ENCODE assay signal across 23 cellular contexts in genomic region chr2:129791651-129792050, GRCh38.
"Had no signal": no experiment of that assay in that cellular context is flagged by ENCODE, and none has a peak within 500 bp of the region (broad histone marks: within the 10 kb centered on the region; RNA-seq: fewer than 3 reads in every experiment).

No MANE protein-coding gene starts in this region.

- H3K9ac ChIP-seq: parathyroid adenoma had no signal

- H3K36me3 ChIP-seq: left lung, lower lobe of right lung, right lobe of liver, stomach, thyroid gland, transverse colon, upper lobe of left lung, vagina had no signal

- H3K36me3 Mint-ChIP-seq: natural killer cell; stimulated activated naive B cell treated with anti-CD40 and anti-IgM and Interleukin-4, amounts not matched to agents 10 μg/mL and 1 μg/mL and 100 μg/mL, for 72 hours had no signal

- H3K4me1 Mint-ChIP-seq: naive B cell; natural killer cell; stimulated activated naive B cell treated with anti-CD40 and anti-IgM and Interleukin-4, amounts not matched to agents 10 μg/mL and 1 μg/mL and 100 μg/mL, for 72 hours had no signal

- H2AFZ ChIP-seq: parathyroid adenoma had no signal

- H3K27ac ChIP-seq: left lung, lower lobe of right lung, parathyroid adenoma, psoas muscle, right lobe of liver, stomach, testis, thyroid gland, transverse colon, upper lobe of left lung, vagina had no signal

- H3K4me3 Mint-ChIP-seq: naive B cell; natural killer cell; stimulated activated naive B cell treated with anti-CD40 and anti-IgM and Interleukin-4, amounts not matched to agents 10 μg/mL and 1 μg/mL and 100 μg/mL, for 72 hours had no signal

- H3K27me3 ChIP-seq: left lung, right lobe of liver, stomach, testis, thyroid gland, transverse colon, upper lobe of left lung, vagina had no signal

- H3K4me1 ChIP-seq: left lung, lower lobe of right lung, parathyroid adenoma, psoas muscle, right lobe of liver, stomach, testis, transverse colon, upper lobe of left lung, vagina had no signal

- H3K9me3 ChIP-seq: left lung, lower lobe of right lung, psoas muscle, right lobe of liver, stomach, testis, thyroid gland, transverse colon, upper lobe of left lung, vagina had no signal

- H3K4me3 ChIP-seq: left lung, lower lobe of right lung, psoas muscle, right lobe of liver, smooth muscle cell, stomach, testis, thyroid gland, transverse colon, upper lobe of left lung, vagina had no signal

- H3K79me2 ChIP-seq: parathyroid adenoma had no signal

- H3K27me3 Mint-ChIP-seq: stimulated activated naive B cell treated with anti-CD40 and anti-IgM and Interleukin-4, amounts not matched to agents 10 μg/mL and 1 μg/mL and 100 μg/mL, for 72 hours had no signal

- H3K4me2 ChIP-seq: smooth muscle cell had no signal

- H3K27ac Mint-ChIP-seq: naive B cell; natural killer cell; stimulated activated naive B cell treated with anti-CD40 and anti-IgM and Interleukin-4, amounts not matched to agents 10 μg/mL and 1 μg/mL and 100 μg/mL, for 72 hours had no signal

- DNase-seq: hippocampal formation; kidney; left colon; left lung; lower lobe of right lung; mammary epithelial cell; mesenchymal stem cell; naive B cell; natural killer cell; psoas muscle; right lobe of liver; stimulated activated CD4-positive, alpha-beta T cell treated with anti-CD3 and anti-CD28 coated beads, Interleukin-1b, Interleukin-23, amount 100 ng/mL, for 48 hours; stimulated activated CD4-positive, alpha-beta T cell treated with anti-CD3 and anti-CD28 coated beads, Interleukin-2, amount 100 ng/mL, for 48 hours; stimulated activated naive B cell treated with anti-CD40 and anti-IgM and Interleukin-4, amounts not matched to agents 10 μg/mL and 1 μg/mL and 100 μg/mL, for 72 hours; stimulated activated naive CD8-positive, alpha-beta T cell treated with anti-CD3 and anti-CD28 coated beads, Interleukin-15, Interleukin-2, amounts not matched to agents 100 U/mL and 50 U/mL, for 24 hours; stomach; testis; thyroid gland; transverse colon had no signal

- H3K9me3 Mint-ChIP-seq: natural killer cell had no signal
